Comparison of ENCODE assay signal across 9 cellular contexts in genomic region chr12:71440393-71441349, GRCh38. TPM values are rescaled to one million over a fixed set of nuclear protein-coding genes. Genes with fewer than 3 reads are reported as not detected.
DNase-seq lines count a peak whose midpoint lies in the region; ATAC-seq and TF ChIP-seq lines count a peak whose summit lies in the region.
"Had no signal": no experiment of that assay in that cellular context is flagged by ENCODE, and none has a peak within 500 bp of the region (broad histone marks: within the 10 kb centered on the region; RNA-seq: fewer than 3 reads in every experiment).

No MANE protein-coding gene starts in this region.

- H3K4me3 ChIP-seq in AG04449 (ENCODE audit: low read depth, low read length) (peak overlapping the region; percentile 57), HUES64 (ENCODE audit: low read length) (peak overlapping the region; percentile 63), body of pancreas (no peak overlapping the region), lung (no peak overlapping the region), thymus (ENCODE audit: low read length) (peak overlapping the region; percentile 41)

- ATAC-seq in GM18511 (IDR thresholded peaks at IDR 0.05; ENCODE audit: unreplicated experiment) (peak; percentile 61), body of pancreas (peak; percentile 43), lung (ENCODE audit: insufficient read depth, low FRiP score) (peak; percentile 21)

- WGBS in HUES64: 3% methylated on average over 40 of the region's 44 CpGs
- WGBS in body of pancreas, 2 donors: 0 to 2% methylated on average over 37 to 44 of the region's 44 CpGs
- 1 to 3% methylated on average over 44 of the region's 44 CpGs for WGBS in lung, 2 donors
- 2% methylated on average over 44 of the region's 44 CpGs for WGBS in thymus

- no peak for DNase-seq in AG04449 (ENCODE audit: low read depth, low spot score)
- peak in 2 of 4 donors; percentile 7 to 39 for DNase-seq in body of pancreas
- no peak for DNase-seq in lung (ENCODE audit: low spot score)
- DNase-seq in AML-193 (lab: John Stamatoyannopoulos, UW): no peak
- no peak for DNase-seq in NCI-H1048 (lab: John Stamatoyannopoulos, UW)

- H3K27me3 ChIP-seq in HUES64 (ENCODE audit: insufficient read depth, low read length) (peaks cover 78% of the 10 kb centered on the region), body of pancreas (peaks cover 0 to 15% of the 10 kb centered on the region in 2 donors), lung (ENCODE audit: control insufficient read depth, insufficient read depth) (no peaks in the 10 kb centered on the region), thymus (ENCODE audit: control insufficient read depth, insufficient read depth) (peaks cover 33% of the 10 kb centered on the region)

- intact Hi-C loops in body of pancreas (cut with DNase I): no loop called here

- H3K4me1 ChIP-seq in HUES64 (ENCODE audit: insufficient read depth, low read length) (peaks cover 14% of the 10 kb centered on the region), body of pancreas (peaks cover 29% of the 10 kb centered on the region), lung (ENCODE audit: control insufficient read depth in 2 of 2, insufficient read depth in 2 of 2, low read length in 2 of 2) (peaks cover 3 to 12% of the 10 kb centered on the region in 2 donors), thymus (ENCODE audit: control insufficient read depth, insufficient read depth, low read length) (no peaks in the 10 kb centered on the region)

- TF ChIP-seq CTCF in AG04449 (IDR thresholded peaks at IDR 0.05; ENCODE audit: insufficient read depth, low read length, missing control alignments) (no peak), body of pancreas (IDR thresholded peaks at IDR 0.05) (no peak), lung (IDR thresholded peaks at IDR 0.05; ENCODE audit: control extremely low read depth, extremely low read depth) (no peak)

- H3K27ac ChIP-seq in HUES64 (ENCODE audit: low read depth, low read length) (no peak overlapping the region), body of pancreas (no peak overlapping the region), lung (ENCODE audit: low read depth in 1 of 2, low read length in 1 of 2) (no peak overlapping the region), thymus (ENCODE audit: low read depth) (no peak overlapping the region)

- H3K9me3 ChIP-seq in HUES64 (ENCODE audit: insufficient read depth, low read depth, low read length) (peaks cover 11% of the 10 kb centered on the region), body of pancreas (peaks cover 0 to 11% (median 0%) of the 10 kb centered on the region in 3 donors), lung (ENCODE audit: control insufficient read depth in 2 of 2, insufficient read depth in 1 of 2, low read length in 1 of 2) (peaks cover 4 to 7% of the 10 kb centered on the region in 2 donors), thymus (ENCODE audit: control insufficient read depth) (peaks cover 3% of the 10 kb centered on the region)

- H3K9ac ChIP-seq in HUES64 (ENCODE audit: low read depth, low read length): no peak overlapping the region

- POLR2A ChIA-PET in AG04449 (lab: Yijun Ruan, JAX): no interaction called here

- CTCF ChIA-PET in AG04449 (lab: Yijun Ruan, JAX): interaction anchor here (2.2 kb wide), 1 partner anchor 25 kb away, joined by 7 read pairs; no protein-coding TSS in a partner anchor

- TF ChIP-seq POLR2A in body of pancreas (IDR thresholded peaks at IDR 0.05): no peak

- H3K36me3 ChIP-seq in HUES64 (ENCODE audit: insufficient read depth, low read length) (no peaks in the 10 kb centered on the region), body of pancreas (replicated peaks in 1 of 2; ENCODE audit: insufficient read depth in 1 of 2, low read depth in 2 of 2) (no peaks in the 10 kb centered on the region), lung (ENCODE audit: control insufficient read depth in 2 of 2, insufficient read depth in 2 of 2, low read length in 2 of 2) (no peaks in the 10 kb centered on the region), thymus (ENCODE audit: control insufficient read depth, insufficient read depth) (no peaks in the 10 kb centered on the region)

RNA-seq across cellular contexts. Expression of gene LGR5, which starts 1.1 kb away (rescaled TPM):
- 2.6 TPM for polyA plus RNA-seq in HUES64 (2013, experiment 1 of 2)
- 2.7 TPM for polyA plus RNA-seq in HUES64 (2013, experiment 2 of 2)
- under 1 TPM in 1 of 2 donors, not detected in 1; 0.52 TPM for total RNA-seq in body of pancreas
- 1 to 10 TPM in 1 of 2 donors, under 1 TPM in 1; 0.15 to 1.4 TPM for total RNA-seq in lung
- under 1 TPM; 0.06 to 0.28 TPM for polyA plus RNA-seq in lung
- 0.27 TPM for polyA plus RNA-seq in thymus
- total RNA-seq: dermis microvascular lymphatic vessel endothelial cell had no signal

Comparison
In these comparisons a context has a peak if more than half of its experiments do, and no peak if none do; other contexts are left out.
1. H3K4me3 ChIP-seq: peak in AG04449 (single experiment), HUES64 (single experiment) and thymus (single experiment); none in body of pancreas (0 of 2) and lung (single experiment).
2. Peak in every context shown above with its lines, with median percentiles within 50 percentile points of each other: ATAC-seq.